1 cellular context compared by ENCODE assay signal in the genomic region with DNA sequence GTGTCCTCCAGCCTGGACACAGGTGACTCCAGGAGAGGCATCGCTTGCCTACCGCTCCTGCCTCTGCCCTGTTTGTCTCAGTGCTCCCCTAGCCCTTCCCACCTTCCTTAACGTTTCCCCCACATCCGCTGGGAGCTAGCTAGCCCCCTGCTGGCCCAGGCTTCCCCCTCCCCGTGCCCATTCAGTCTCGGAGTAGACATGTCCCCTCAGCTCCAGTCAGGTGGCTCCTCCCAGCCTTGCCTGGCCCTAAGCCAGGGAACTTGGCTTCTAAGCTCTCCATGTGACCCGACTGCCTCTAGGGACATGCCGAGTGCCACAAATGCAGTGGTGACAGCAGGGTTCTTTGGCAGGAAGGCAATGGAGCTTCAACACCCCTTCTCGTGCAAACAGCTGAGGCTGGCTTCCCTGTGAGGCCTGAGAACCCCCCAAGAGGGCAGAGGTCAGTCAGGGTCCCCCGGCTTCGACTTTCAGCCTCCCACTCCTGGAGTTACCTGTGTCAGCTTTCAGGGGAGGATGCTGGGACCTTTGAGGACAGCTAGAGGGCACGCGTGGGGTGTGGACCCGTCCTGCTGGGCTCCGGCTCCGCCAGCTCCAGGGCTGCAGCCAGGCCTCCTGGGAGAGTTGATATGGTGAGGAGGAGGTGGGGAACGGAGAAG.
TF ChIP-seq lines count a peak whose summit lies in the region.

No MANE protein-coding gene starts in this region.

TF ChIP-seq in K562, 482 proteins besides CTCF, POLR2A, EP300 and RAD21 (continued from another document and continues in another):
- TF ChIP-seq, protein P1, sequence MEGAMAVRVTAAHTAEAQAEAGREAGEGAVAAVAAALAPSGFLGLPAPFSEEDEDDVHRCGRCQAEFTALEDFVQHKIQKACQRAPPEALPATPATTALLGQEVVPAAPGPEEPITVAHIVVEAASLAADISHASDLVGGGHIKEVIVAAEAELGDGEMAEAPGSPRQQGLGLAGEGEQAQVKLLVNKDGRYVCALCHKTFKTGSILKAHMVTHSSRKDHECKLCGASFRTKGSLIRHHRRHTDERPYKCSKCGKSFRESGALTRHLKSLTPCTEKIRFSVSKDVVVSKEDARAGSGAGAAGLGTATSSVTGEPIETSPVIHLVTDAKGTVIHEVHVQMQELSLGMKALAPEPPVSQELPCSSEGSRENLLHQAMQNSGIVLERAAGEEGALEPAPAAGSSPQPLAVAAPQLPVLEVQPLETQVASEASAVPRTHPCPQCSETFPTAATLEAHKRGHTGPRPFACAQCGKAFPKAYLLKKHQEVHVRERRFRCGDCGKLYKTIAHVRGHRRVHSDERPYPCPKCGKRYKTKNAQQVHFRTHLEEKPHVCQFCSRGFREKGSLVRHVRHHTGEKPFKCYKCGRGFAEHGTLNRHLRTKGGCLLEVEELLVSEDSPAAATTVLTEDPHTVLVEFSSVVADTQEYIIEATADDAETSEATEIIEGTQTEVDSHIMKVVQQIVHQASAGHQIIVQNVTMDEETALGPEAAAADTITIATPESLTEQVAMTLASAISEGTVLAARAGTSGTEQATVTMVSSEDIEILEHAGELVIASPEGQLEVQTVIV (CRISPR knock-in tag; IDR thresholded peaks at IDR 0.05; ENCODE audit: borderline replicate concordance) = no peak
- TF ChIP-seq, protein P2, sequence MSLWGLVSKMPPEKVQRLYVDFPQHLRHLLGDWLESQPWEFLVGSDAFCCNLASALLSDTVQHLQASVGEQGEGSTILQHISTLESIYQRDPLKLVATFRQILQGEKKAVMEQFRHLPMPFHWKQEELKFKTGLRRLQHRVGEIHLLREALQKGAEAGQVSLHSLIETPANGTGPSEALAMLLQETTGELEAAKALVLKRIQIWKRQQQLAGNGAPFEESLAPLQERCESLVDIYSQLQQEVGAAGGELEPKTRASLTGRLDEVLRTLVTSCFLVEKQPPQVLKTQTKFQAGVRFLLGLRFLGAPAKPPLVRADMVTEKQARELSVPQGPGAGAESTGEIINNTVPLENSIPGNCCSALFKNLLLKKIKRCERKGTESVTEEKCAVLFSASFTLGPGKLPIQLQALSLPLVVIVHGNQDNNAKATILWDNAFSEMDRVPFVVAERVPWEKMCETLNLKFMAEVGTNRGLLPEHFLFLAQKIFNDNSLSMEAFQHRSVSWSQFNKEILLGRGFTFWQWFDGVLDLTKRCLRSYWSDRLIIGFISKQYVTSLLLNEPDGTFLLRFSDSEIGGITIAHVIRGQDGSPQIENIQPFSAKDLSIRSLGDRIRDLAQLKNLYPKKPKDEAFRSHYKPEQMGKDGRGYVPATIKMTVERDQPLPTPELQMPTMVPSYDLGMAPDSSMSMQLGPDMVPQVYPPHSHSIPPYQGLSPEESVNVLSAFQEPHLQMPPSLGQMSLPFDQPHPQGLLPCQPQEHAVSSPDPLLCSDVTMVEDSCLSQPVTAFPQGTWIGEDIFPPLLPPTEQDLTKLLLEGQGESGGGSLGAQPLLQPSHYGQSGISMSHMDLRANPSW (CRISPR knock-in tag; IDR thresholded peaks at IDR 0.05) = no peak
- TF ChIP-seq, protein P3, sequence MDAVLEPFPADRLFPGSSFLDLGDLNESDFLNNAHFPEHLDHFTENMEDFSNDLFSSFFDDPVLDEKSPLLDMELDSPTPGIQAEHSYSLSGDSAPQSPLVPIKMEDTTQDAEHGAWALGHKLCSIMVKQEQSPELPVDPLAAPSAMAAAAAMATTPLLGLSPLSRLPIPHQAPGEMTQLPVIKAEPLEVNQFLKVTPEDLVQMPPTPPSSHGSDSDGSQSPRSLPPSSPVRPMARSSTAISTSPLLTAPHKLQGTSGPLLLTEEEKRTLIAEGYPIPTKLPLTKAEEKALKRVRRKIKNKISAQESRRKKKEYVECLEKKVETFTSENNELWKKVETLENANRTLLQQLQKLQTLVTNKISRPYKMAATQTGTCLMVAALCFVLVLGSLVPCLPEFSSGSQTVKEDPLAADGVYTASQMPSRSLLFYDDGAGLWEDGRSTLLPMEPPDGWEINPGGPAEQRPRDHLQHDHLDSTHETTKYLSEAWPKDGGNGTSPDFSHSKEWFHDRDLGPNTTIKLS (IDR thresholded peaks at IDR 0.05; ENCODE audit: borderline replicate concordance, low read depth) = no peak
- no peak for TF ChIP-seq U2AF2 (optimal IDR thresholded peaks at IDR 0.05; ENCODE audit: low read depth, low read length)
- TF ChIP-seq, protein P4, sequence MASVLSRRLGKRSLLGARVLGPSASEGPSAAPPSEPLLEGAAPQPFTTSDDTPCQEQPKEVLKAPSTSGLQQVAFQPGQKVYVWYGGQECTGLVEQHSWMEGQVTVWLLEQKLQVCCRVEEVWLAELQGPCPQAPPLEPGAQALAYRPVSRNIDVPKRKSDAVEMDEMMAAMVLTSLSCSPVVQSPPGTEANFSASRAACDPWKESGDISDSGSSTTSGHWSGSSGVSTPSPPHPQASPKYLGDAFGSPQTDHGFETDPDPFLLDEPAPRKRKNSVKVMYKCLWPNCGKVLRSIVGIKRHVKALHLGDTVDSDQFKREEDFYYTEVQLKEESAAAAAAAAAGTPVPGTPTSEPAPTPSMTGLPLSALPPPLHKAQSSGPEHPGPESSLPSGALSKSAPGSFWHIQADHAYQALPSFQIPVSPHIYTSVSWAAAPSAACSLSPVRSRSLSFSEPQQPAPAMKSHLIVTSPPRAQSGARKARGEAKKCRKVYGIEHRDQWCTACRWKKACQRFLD (CRISPR knock-in tag; IDR thresholded peaks at IDR 0.05) = no peak
- no peak for TF ChIP-seq FOXM1 (IDR thresholded peaks at IDR 0.05; ENCODE audit: low read depth)
- TF ChIP-seq FOXM1 (CRISPR knock-in tag; IDR thresholded peaks at IDR 0.05; ENCODE audit: low read depth) = no peak
- no peak for TF ChIP-seq SRSF7 (optimal IDR thresholded peaks at IDR 0.05; ENCODE audit: low read depth, low read length)
- no peak for TF ChIP-seq MEF2D (tag; conservative IDR thresholded peaks at IDR 0.05; ENCODE audit: low read depth)
- TF ChIP-seq KHSRP (IDR thresholded peaks at IDR 0.05) = no peak
- TF ChIP-seq, protein P5, sequence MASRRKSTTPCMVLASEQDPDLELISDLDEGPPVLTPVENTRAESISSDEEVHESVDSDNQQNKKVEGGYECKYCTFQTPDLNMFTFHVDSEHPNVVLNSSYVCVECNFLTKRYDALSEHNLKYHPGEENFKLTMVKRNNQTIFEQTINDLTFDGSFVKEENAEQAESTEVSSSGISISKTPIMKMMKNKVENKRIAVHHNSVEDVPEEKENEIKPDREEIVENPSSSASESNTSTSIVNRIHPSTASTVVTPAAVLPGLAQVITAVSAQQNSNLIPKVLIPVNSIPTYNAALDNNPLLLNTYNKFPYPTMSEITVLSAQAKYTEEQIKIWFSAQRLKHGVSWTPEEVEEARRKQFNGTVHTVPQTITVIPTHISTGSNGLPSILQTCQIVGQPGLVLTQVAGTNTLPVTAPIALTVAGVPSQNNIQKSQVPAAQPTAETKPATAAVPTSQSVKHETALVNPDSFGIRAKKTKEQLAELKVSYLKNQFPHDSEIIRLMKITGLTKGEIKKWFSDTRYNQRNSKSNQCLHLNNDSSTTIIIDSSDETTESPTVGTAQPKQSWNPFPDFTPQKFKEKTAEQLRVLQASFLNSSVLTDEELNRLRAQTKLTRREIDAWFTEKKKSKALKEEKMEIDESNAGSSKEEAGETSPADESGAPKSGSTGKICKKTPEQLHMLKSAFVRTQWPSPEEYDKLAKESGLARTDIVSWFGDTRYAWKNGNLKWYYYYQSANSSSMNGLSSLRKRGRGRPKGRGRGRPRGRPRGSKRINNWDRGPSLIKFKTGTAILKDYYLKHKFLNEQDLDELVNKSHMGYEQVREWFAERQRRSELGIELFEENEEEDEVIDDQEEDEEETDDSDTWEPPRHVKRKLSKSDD (conservative IDR thresholded peaks at IDR 0.05; ENCODE audit: low read length) = no peak
- no peak for TF ChIP-seq TEAD1 (CRISPR knock-in tag; IDR thresholded peaks at IDR 0.05)
- no peak for TF ChIP-seq EWSR1 (IDR thresholded peaks at IDR 0.05; ENCODE audit: borderline replicate concordance, low read depth, partially characterized antibody)
- TF ChIP-seq PTBP1 (IDR thresholded peaks at IDR 0.05; ENCODE audit: low read depth, low read length) = no peak
- no peak for TF ChIP-seq GTF2F1 (IDR thresholded peaks at IDR 0.05; ENCODE audit: low read depth, low read length)
- TF ChIP-seq, protein P6, sequence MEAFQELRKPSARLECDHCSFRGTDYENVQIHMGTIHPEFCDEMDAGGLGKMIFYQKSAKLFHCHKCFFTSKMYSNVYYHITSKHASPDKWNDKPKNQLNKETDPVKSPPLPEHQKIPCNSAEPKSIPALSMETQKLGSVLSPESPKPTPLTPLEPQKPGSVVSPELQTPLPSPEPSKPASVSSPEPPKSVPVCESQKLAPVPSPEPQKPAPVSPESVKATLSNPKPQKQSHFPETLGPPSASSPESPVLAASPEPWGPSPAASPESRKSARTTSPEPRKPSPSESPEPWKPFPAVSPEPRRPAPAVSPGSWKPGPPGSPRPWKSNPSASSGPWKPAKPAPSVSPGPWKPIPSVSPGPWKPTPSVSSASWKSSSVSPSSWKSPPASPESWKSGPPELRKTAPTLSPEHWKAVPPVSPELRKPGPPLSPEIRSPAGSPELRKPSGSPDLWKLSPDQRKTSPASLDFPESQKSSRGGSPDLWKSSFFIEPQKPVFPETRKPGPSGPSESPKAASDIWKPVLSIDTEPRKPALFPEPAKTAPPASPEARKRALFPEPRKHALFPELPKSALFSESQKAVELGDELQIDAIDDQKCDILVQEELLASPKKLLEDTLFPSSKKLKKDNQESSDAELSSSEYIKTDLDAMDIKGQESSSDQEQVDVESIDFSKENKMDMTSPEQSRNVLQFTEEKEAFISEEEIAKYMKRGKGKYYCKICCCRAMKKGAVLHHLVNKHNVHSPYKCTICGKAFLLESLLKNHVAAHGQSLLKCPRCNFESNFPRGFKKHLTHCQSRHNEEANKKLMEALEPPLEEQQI (IDR thresholded peaks at IDR 0.05) = no peak
- no peak for TF ChIP-seq CBFA2T2 (conservative IDR thresholded peaks at IDR 0.05)
- no peak for TF ChIP-seq HDAC8 (tag; IDR thresholded peaks at IDR 0.05)
- TF ChIP-seq, protein P7, sequence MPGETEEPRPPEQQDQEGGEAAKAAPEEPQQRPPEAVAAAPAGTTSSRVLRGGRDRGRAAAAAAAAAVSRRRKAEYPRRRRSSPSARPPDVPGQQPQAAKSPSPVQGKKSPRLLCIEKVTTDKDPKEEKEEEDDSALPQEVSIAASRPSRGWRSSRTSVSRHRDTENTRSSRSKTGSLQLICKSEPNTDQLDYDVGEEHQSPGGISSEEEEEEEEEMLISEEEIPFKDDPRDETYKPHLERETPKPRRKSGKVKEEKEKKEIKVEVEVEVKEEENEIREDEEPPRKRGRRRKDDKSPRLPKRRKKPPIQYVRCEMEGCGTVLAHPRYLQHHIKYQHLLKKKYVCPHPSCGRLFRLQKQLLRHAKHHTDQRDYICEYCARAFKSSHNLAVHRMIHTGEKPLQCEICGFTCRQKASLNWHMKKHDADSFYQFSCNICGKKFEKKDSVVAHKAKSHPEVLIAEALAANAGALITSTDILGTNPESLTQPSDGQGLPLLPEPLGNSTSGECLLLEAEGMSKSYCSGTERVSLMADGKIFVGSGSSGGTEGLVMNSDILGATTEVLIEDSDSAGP (CRISPR knock-in tag; IDR thresholded peaks at IDR 0.05) = no peak
- TF ChIP-seq LARP7 (IDR thresholded peaks at IDR 0.05) = 0 out of 2 replicates have a peak, but pooled peaks have one; percentile 59
- TF ChIP-seq, protein P8, sequence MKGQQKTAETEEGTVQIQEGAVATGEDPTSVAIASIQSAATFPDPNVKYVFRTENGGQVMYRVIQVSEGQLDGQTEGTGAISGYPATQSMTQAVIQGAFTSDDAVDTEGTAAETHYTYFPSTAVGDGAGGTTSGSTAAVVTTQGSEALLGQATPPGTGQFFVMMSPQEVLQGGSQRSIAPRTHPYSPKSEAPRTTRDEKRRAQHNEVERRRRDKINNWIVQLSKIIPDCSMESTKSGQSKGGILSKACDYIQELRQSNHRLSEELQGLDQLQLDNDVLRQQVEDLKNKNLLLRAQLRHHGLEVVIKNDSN (CRISPR knock-in tag; IDR thresholded peaks at IDR 0.05) = peak; percentile 88
- no peak for TF ChIP-seq KLF13 (tag; IDR thresholded peaks at IDR 0.05; ENCODE audit: borderline replicate concordance, low read depth)
- TF ChIP-seq CC2D1A (IDR thresholded peaks at IDR 0.05) = no peak
- no peak for TF ChIP-seq ZNF3 (CRISPR knock-in tag; IDR thresholded peaks at IDR 0.05)
- TF ChIP-seq RBBP5 (IDR thresholded peaks at IDR 0.05; ENCODE audit: borderline replicate concordance, insufficient read depth, low read length, poor library complexity, severe bottlenecking) = no peak
- TF ChIP-seq TGIF2 (CRISPR knock-in tag; IDR thresholded peaks at IDR 0.05) = no peak
- no peak for TF ChIP-seq EGR1 (conservative IDR thresholded peaks at IDR 0.05)
- TF ChIP-seq, protein P9, sequence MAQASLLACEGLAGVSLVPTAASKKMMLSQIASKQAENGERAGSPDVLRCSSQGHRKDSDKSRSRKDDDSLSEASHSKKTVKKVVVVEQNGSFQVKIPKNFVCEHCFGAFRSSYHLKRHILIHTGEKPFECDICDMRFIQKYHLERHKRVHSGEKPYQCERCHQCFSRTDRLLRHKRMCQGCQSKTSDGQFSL (CRISPR knock-in tag; IDR thresholded peaks at IDR 0.05) = no peak
- TF ChIP-seq, protein P9 (tag; IDR thresholded peaks at IDR 0.05) = no peak
- TF ChIP-seq CCAR2 (IDR thresholded peaks at IDR 0.05; ENCODE audit: low read depth, low read length) = no peak
- TF ChIP-seq, protein P10, sequence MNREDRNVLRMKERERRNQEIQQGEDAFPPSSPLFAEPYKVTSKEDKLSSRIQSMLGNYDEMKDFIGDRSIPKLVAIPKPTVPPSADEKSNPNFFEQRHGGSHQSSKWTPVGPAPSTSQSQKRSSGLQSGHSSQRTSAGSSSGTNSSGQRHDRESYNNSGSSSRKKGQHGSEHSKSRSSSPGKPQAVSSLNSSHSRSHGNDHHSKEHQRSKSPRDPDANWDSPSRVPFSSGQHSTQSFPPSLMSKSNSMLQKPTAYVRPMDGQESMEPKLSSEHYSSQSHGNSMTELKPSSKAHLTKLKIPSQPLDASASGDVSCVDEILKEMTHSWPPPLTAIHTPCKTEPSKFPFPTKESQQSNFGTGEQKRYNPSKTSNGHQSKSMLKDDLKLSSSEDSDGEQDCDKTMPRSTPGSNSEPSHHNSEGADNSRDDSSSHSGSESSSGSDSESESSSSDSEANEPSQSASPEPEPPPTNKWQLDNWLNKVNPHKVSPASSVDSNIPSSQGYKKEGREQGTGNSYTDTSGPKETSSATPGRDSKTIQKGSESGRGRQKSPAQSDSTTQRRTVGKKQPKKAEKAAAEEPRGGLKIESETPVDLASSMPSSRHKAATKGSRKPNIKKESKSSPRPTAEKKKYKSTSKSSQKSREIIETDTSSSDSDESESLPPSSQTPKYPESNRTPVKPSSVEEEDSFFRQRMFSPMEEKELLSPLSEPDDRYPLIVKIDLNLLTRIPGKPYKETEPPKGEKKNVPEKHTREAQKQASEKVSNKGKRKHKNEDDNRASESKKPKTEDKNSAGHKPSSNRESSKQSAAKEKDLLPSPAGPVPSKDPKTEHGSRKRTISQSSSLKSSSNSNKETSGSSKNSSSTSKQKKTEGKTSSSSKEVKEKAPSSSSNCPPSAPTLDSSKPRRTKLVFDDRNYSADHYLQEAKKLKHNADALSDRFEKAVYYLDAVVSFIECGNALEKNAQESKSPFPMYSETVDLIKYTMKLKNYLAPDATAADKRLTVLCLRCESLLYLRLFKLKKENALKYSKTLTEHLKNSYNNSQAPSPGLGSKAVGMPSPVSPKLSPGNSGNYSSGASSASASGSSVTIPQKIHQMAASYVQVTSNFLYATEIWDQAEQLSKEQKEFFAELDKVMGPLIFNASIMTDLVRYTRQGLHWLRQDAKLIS (CRISPR knock-in tag; IDR thresholded peaks at IDR 0.05) = no peak
